19 cellular contexts compared by ENCODE assay signal in genomic region chr4:138724530-138724929, GRCh38.
A peak's percentile ranks its signal among the peaks of the same experiment; 100 is the strongest.
DNase-seq lines count a peak whose midpoint lies in the region; ATAC-seq and TF ChIP-seq lines count a peak whose summit lies in the region.
"Had no signal": no experiment of that assay in that cellular context is flagged by ENCODE, and none has a peak within 500 bp of the region (broad histone marks: within the 10 kb centered on the region; RNA-seq: fewer than 3 reads in every experiment).

No MANE protein-coding gene starts in this region.

- H3K27me3 ChIP-seq in HUES64 (ENCODE audit: insufficient read depth, low read length) (no peaks in the 10 kb centered on the region), iPS-18a (ENCODE audit: control insufficient read depth, insufficient read depth, low read length) (no peaks in the 10 kb centered on the region), foreskin keratinocyte (peaks cover 45% of the 10 kb centered on the region)
- H3K27me3 ChIP-seq: MG63 had no signal

- H3K4me1 ChIP-seq in HUES64 (ENCODE audit: insufficient read depth, low read length): peaks cover 40% of the 10 kb centered on the region
- H3K4me1 ChIP-seq in iPS-18a (ENCODE audit: control insufficient read depth, low read depth, low read length): peaks cover 59% of the 10 kb centered on the region
- H3K4me1 ChIP-seq in foreskin keratinocyte: no peaks in the 10 kb centered on the region
- H3K4me1 ChIP-seq: Caco-2 had no signal

- ATAC-seq in HG02759 (IDR thresholded peaks at IDR 0.05; ENCODE audit: unreplicated experiment): no peak
- no peak for ATAC-seq in foreskin keratinocyte

- TF ChIP-seq CTCF in foreskin keratinocyte (conservative IDR thresholded peaks at IDR 0.05): no peak

- H3K4me3 ChIP-seq in HUES64 (ENCODE audit: low read length) (no peak overlapping the region), iPS-18a (ENCODE audit: low read length) (peak overlapping the region; percentile 10)
- H3K4me3 ChIP-seq: MG63 had no signal

- 34% methylated on average over 4 of the region's 4 CpGs for WGBS in HUES64

- DNase-seq in COR-L47 (lab: John Stamatoyannopoulos, UW) (peak; percentile 57), NCI-H69 (lab: John Stamatoyannopoulos, UW) (peak; percentile 74), foreskin keratinocyte (no peak)
- DNase-seq in stimulated activated naive CD4-positive, alpha-beta T cell treated with Interleukin-2 at 50 U/mL for 16 hours (lab: John Stamatoyannopoulos, UW): no peak
- DNase-seq in activated T-cell treated with anti-CD3 and anti-CD28 coated beads, Interleukin-2, amount 50 U/mL, for 48 hours: no peak
- DNase-seq: Caco-2, GOT3, Kasumi-1, MG63, NCI-H1092 treated with DMSO at 0.1 percent for 48 hours, NCI-H187, NCI-H2107, NCI-H446, NCI-H774, SHP77, SK-N-SH had no signal

- H3K9ac ChIP-seq in HUES64 (ENCODE audit: low read depth, low read length) (no peak overlapping the region), iPS-18a (ENCODE audit: low read length) (no peak overlapping the region)
- H3K9ac ChIP-seq: SK-N-SH had no signal

- no peaks in the 10 kb centered on the region for H3K36me3 ChIP-seq in HUES64 (ENCODE audit: insufficient read depth, low read length)
- H3K36me3 ChIP-seq in iPS-18a (ENCODE audit: control insufficient read depth, low read depth, low read length): no peaks in the 10 kb centered on the region
- H3K36me3 ChIP-seq: MG63 had no signal

- H3K9me3 ChIP-seq in HUES64 (ENCODE audit: insufficient read depth, low read depth, low read length): no peaks in the 10 kb centered on the region
- H3K9me3 ChIP-seq in iPS-18a (ENCODE audit: control insufficient read depth, low read depth, low read length): no peaks in the 10 kb centered on the region
- H3K9me3 ChIP-seq: Caco-2, MG63, SK-N-SH had no signal

- peak overlapping the region; percentile 5; the same call in 1 of the 2 replicates for H3K27ac ChIP-seq in HUES64 (ENCODE audit: low read depth, low read length)
- no peak overlapping the region for H3K27ac ChIP-seq in iPS-18a (ENCODE audit: low read length)
- H3K27ac ChIP-seq in foreskin keratinocyte: no peak overlapping the region

Comparison
In these comparisons a context has a peak if more than half of its experiments do, and no peak if none do; other contexts are left out.
1. DNase-seq: peak in COR-L47 (single experiment) and NCI-H69 (single experiment); none in foreskin keratinocyte (0 of 2), stimulated activated naive CD4-positive, alpha-beta T cell treated with Interleukin-2 at 50 U/mL for 16 hours (single experiment) and activated T-cell treated with anti-CD3 and anti-CD28 coated beads, Interleukin-2, amount 50 U/mL, for 48 hours (0 of 2).